33 cellular contexts compared by ENCODE assay signal in genomic region chr1:62834400-62834987, GRCh38.
"Had no signal": no experiment of that assay in that cellular context is flagged by ENCODE, and none has a peak within 500 bp of the region (broad histone marks: within the 10 kb centered on the region; RNA-seq: fewer than 3 reads in every experiment).

No MANE protein-coding gene starts in this region.

- ATAC-seq: activated CD4-positive, CD25-positive, alpha-beta regulatory T cell treated with anti-CD3 and anti-CD28 coated beads, Interleukin-2, amount 50 U/mL, for 24 hours; activated CD8-positive, alpha-beta memory T cell treated with anti-CD3 and anti-CD28 coated beads, Interleukin-2, amount 10 ng/mL, durations not matched to agents 7 days and 5 days; activated CD8-positive, alpha-beta T cell treated with anti-CD3 and anti-CD28 coated beads for 36 hours; activated naive CD8-positive, alpha-beta T cell treated with anti-CD3 and anti-CD28 coated beads, Interleukin-2, amount 50 U/mL, for 24 hours; body of pancreas; effector memory CD8-positive, alpha-beta T cell; foreskin keratinocyte; gastrocnemius medialis; heart left ventricle; T-helper 17 cell had no signal

- DNase-seq: activated B cell treated with CpG ODN at 0.5 μM for 24 hours; activated CD4-positive, alpha-beta T cell treated with anti-CD3 and anti-CD28 coated beads for 48 hours; activated CD4-positive, alpha-beta T cell treated with anti-CD3 and anti-CD28 coated beads, Interleukin-2, amount 50 U/mL, for 1 hour; activated CD4-positive, alpha-beta T cell treated with anti-CD3 and anti-CD28 coated beads, Interleukin-2, amount 50 U/mL, for 48 hours; activated CD8-positive, alpha-beta memory T cell treated with anti-CD3 and anti-CD28 coated beads, Interleukin-2, amount 10 ng/mL, durations not matched to agents 7 days and 5 days; activated CD8-positive, alpha-beta memory T cell treated with anti-CD3 and anti-CD28 coated beads, Interleukin-2, amount 50 U/mL, for 4 hours; activated CD8-positive, alpha-beta T cell treated with anti-CD3 and anti-CD28 coated beads for 36 hours; activated effector memory CD4-positive, alpha-beta T cell treated with anti-CD3 and anti-CD28 coated beads, Interleukin-2, amount 50 U/mL, for 16 hours; activated naive CD4-positive, alpha-beta T cell treated with anti-CD3 and anti-CD28 coated beads for 36 hours; activated naive CD8-positive, alpha-beta T cell treated with anti-CD3 and anti-CD28 coated beads for 36 hours; activated naive CD8-positive, alpha-beta T cell treated with anti-CD3 and anti-CD28 coated beads, Interleukin-2, amount 50 U/mL, for 24 hours; activated T-cell treated with anti-CD3 and anti-CD28 coated beads, Interleukin-2, amount 50 U/mL, for 1 hour; activated T-cell treated with anti-CD3 and anti-CD28 coated beads, Interleukin-2, amount 50 U/mL, for 48 hours; adrenal gland; amygdala; aorta; body of pancreas; caudate nucleus; cortex of kidney; dermis blood vessel endothelial cell; effector CD4-positive, alpha-beta T cell; effector memory CD8-positive, alpha-beta T cell; erythroblast; foreskin keratinocyte; gastrocnemius medialis; glutamatergic neuron; heart left ventricle; T-helper 17 cell; T1000; WERI-Rb-1 had no signal

- H3K4me1 ChIP-seq: adrenal gland, body of pancreas, esophagus muscularis mucosa, foreskin keratinocyte, gastrocnemius medialis had no signal

- H3K4me3 ChIP-seq: adrenal gland, body of pancreas, esophagus muscularis mucosa, gastrocnemius medialis, heart left ventricle had no signal

- FAIRE-seq: colon had no signal

- H3K27me3 ChIP-seq: adrenal gland, body of pancreas, esophagus muscularis mucosa, foreskin keratinocyte, gastrocnemius medialis, heart left ventricle had no signal

- H3K27ac ChIP-seq: adrenal gland, body of pancreas, esophagus muscularis mucosa, foreskin keratinocyte, gastrocnemius medialis, heart left ventricle, WERI-Rb-1 had no signal

- H3K9me3 ChIP-seq: adrenal gland, body of pancreas, esophagus muscularis mucosa, gastrocnemius medialis, heart left ventricle had no signal

- H3K36me3 ChIP-seq: adrenal gland, gastrocnemius medialis, WERI-Rb-1 had no signal
